8 cellular contexts compared by ENCODE assay signal in the genomic region with DNA sequence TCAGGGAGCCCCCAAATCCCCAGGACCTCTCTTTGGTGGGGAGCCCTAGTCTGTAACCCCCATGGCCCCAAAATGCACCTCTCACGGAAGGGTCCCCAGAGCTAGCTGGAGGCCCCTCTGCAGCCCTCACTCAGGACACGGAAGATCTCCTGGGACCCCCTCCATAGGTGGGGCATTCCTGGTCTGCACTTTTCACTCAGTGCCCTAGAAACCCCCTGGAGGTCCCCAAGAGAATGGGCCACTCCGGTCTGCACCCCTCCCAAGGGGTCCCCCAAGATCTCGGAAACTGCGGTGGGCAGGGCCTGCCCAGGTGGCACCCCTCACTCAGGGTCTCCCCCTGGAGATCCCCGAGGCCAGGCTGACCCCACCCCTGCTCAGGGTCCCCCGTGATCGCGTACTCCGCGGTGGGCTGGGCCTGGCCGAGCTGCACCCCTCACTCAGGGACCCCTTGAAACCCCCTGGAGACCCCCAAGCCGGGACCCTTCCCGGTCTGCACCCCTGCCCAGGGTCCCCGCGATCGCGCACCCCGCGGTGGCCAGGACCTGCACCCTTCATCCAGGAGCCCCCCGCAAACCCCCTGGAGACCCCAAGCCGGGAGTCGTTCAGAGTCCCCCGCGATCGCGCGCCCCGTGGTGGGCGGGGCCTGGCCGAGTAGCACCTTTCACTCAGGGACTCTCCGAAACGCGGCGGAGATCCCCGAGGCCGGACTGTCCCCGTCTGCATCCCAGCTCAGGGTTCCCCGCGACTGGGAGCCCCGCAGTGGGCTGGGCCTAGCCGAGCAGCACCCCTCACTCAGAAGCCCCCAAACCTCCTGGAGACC. TPM values are rescaled to one million over a fixed set of nuclear protein-coding genes. Genes with fewer than 3 reads are reported as not detected.
DNase-seq lines count a peak whose midpoint lies in the region; ATAC-seq and TF ChIP-seq lines count a peak whose summit lies in the region.

No MANE protein-coding gene starts in this region.

- H3K9ac ChIP-seq in fibroblast of lung (ENCODE audit: insufficient read depth, low read length), result peak overlapping the region; percentile 82

- intact Hi-C loops in ovary (cut with DNase I), result no loop called here

- WGBS in ovary, 3 donors, result 4 to 50% (median 16%) methylated on average over 2 to 42 of the region's 42 CpGs

- no peak for TF ChIP-seq EP300 in ovary (IDR thresholded peaks at IDR 0.05)

- no peak for TF ChIP-seq CTCF in C4-2B (conservative IDR thresholded peaks at IDR 0.05)
- TF ChIP-seq CTCF in fibroblast of lung (conservative IDR thresholded peaks at IDR 0.05 in 1 of 2, IDR thresholded peaks at IDR 0.05 in 1 of 2; ENCODE audit: low read depth in 1 of 2, low read length in 2 of 2), result no peak
- TF ChIP-seq CTCF in ovary (IDR thresholded peaks at IDR 0.05), result no peak

- no peaks in the 10 kb centered on the region for H3K36me3 Mint-ChIP-seq in activated T-cell treated with anti-CD3 and anti-CD28 coated beads, Interleukin-2, amount 50 U/mL, for 4 hours (ENCODE audit: insufficient read depth)

- H3K4me1 ChIP-seq in fibroblast of lung (ENCODE audit: control insufficient read depth, extremely low read depth, insufficient read depth, low read length) (peaks cover 2% of the 10 kb centered on the region), ovary (ENCODE audit: insufficient read depth) (peaks cover 4% of the 10 kb centered on the region)

- H3K79me2 ChIP-seq in fibroblast of lung (ENCODE audit: control insufficient read depth, insufficient read depth, low read length), result peaks cover 59% of the 10 kb centered on the region

- no peak for DNase-seq in Jurkat, Clone E6-1 (ENCODE audit: low read depth, low spot score)
- no peak for DNase-seq in activated T-cell treated with anti-CD3 and anti-CD28 coated beads, Interleukin-2, amount 50 U/mL, for 4 hours
- no peak for DNase-seq in fibroblast of lung (ENCODE audit: low read depth in 2 of 2)
- DNase-seq in ovary, result peak in 4 of 5 donors; percentile 40 to 66 (median 60)
- no peak for DNase-seq in NCI-H1436 (lab: John Stamatoyannopoulos, UW)
- no peak for DNase-seq in SW 1271 (lab: John Stamatoyannopoulos, UW)

- H3K4me3 ChIP-seq in Jurkat, Clone E6-1 (ENCODE audit: low read length), result peak overlapping the region; percentile 86
- peak overlapping the region; percentile 66 to 95 (median 85) for H3K4me3 ChIP-seq in fibroblast of lung (replicated peaks in 1 of 4; ENCODE audit: control extremely low read depth in 1 of 4, insufficient read depth in 1 of 4, low read depth in 3 of 4, low read length in 4 of 4)
- H3K4me3 ChIP-seq in ovary, result peak overlapping the region; percentile 70

- H3K4me3 Mint-ChIP-seq in activated T-cell treated with anti-CD3 and anti-CD28 coated beads, Interleukin-2, amount 50 U/mL, for 4 hours, result peak overlapping the region; percentile 88

- peaks cover 18% of the 10 kb centered on the region for H3K4me1 Mint-ChIP-seq in activated T-cell treated with anti-CD3 and anti-CD28 coated beads, Interleukin-2, amount 50 U/mL, for 4 hours (ENCODE audit: low read depth)

- H3K9me3 Mint-ChIP-seq in activated T-cell treated with anti-CD3 and anti-CD28 coated beads, Interleukin-2, amount 50 U/mL, for 4 hours, result no peaks in the 10 kb centered on the region

- H3K27me3 Mint-ChIP-seq in activated T-cell treated with anti-CD3 and anti-CD28 coated beads, Interleukin-2, amount 50 U/mL, for 4 hours (ENCODE audit: low read depth), result no peaks in the 10 kb centered on the region

- H3K27ac ChIP-seq in C4-2B (peak overlapping the region; percentile 97), fibroblast of lung (ENCODE audit: insufficient read depth, low read length) (peak overlapping the region; percentile 47), ovary (no peak overlapping the region)

- ATAC-seq in GM19438 (IDR thresholded peaks at IDR 0.05; ENCODE audit: low read depth, unreplicated experiment), result peak; percentile 12
- peak; percentile 36 to 44 for ATAC-seq in activated T-cell treated with anti-CD3 and anti-CD28 coated beads, Interleukin-2, amount 50 U/mL, for 4 hours

- peak overlapping the region; percentile 80 for H3K4me2 ChIP-seq in fibroblast of lung (ENCODE audit: extremely low read depth, insufficient read depth, low read length)

- H3K27me3 ChIP-seq in fibroblast of lung (ENCODE audit: control insufficient read depth, insufficient read depth, low read length) (no peaks in the 10 kb centered on the region), ovary (no peaks in the 10 kb centered on the region)

- no peaks in the 10 kb centered on the region for H4K20me1 ChIP-seq in fibroblast of lung (ENCODE audit: control insufficient read depth, extremely low read depth, insufficient read depth, low read length)

- no peak for TF ChIP-seq POLR2A in ovary (IDR thresholded peaks at IDR 0.05)

- H2AFZ ChIP-seq in fibroblast of lung (ENCODE audit: low read length), result no peak overlapping the region

- H3K36me3 ChIP-seq in fibroblast of lung (ENCODE audit: control insufficient read depth, insufficient read depth, low read length) (no peaks in the 10 kb centered on the region), ovary (no peaks in the 10 kb centered on the region)

- H3K9me3 ChIP-seq in fibroblast of lung (ENCODE audit: control insufficient read depth, insufficient read depth, low read depth, low read length), result no peaks in the 10 kb centered on the region
- no peaks in the 10 kb centered on the region for H3K9me3 ChIP-seq in ovary

RNA-seq across cellular contexts. Expression of gene LMNB2, which starts 1.1 kb away (rescaled TPM):
- polyA plus RNA-seq in Jurkat, Clone E6-1 (2012; ENCODE audit: insufficient read depth, insufficient read length), result 58.6 TPM
- total RNA-seq in activated T-cell treated with anti-CD3 and anti-CD28 coated beads, Interleukin-2, amount 50 U/mL, for 4 hours, result 10 to 100 TPM; 90.9 to 98.3 (median 92.0) TPM
- total RNA-seq in fibroblast of lung, result 47.0 and 56.3 TPM in 2 replicates
- 41.6 and 94.8 TPM in 2 replicates for polyA plus RNA-seq in fibroblast of lung
- polyA plus RNA-seq in fibroblast of lung (2012), result 40.7 and 92.7 TPM in 2 replicates
- polyA minus RNA-seq in fibroblast of lung (ENCODE audit: low replicate concordance), result 62.0 and 80.7 TPM in 2 replicates
- total RNA-seq in ovary, result 10 to 100 TPM in 6 of 7 donors, 1 to 10 TPM in 1; 8.0 to 40.9 (median 25.6) TPM
- 10 to 100 TPM; 15.3 to 17.4 TPM for polyA plus RNA-seq in ovary

RNA-seq across cellular contexts. Expression of gene GADD45B, which starts 20.2 kb away (rescaled TPM):
- polyA plus RNA-seq in Jurkat, Clone E6-1 (2012; ENCODE audit: insufficient read depth, insufficient read length), result 4.1 TPM
- total RNA-seq in activated T-cell treated with anti-CD3 and anti-CD28 coated beads, Interleukin-2, amount 50 U/mL, for 4 hours, result 10 to 100 TPM; 67.4 to 75.5 (median 72.8) TPM
- total RNA-seq in fibroblast of lung (16.4 and 32.5 TPM in 2 replicates), ovary (100 to 1,000 TPM in 2 of 7 donors, 10 to 100 TPM in 5; 47.0 to 414 (median 73.9) TPM)
- polyA plus RNA-seq in fibroblast of lung (61.7 and 72.8 TPM in 2 replicates), ovary (100 to 1,000 TPM in 1 of 2 donors, 10 to 100 TPM in 1; 17.8 to 120 TPM)
- 49.2 and 60.5 TPM in 2 replicates for polyA plus RNA-seq in fibroblast of lung (2012)
- 44.8 and 57.4 TPM in 2 replicates for polyA minus RNA-seq in fibroblast of lung (ENCODE audit: low replicate concordance)

RNA-seq across cellular contexts. Expression of gene TIMM13, which starts 28.3 kb away (rescaled TPM):
- polyA plus RNA-seq in Jurkat, Clone E6-1 (2012; ENCODE audit: insufficient read depth, insufficient read length), result 140 TPM
- total RNA-seq in activated T-cell treated with anti-CD3 and anti-CD28 coated beads, Interleukin-2, amount 50 U/mL, for 4 hours, result 100 to 1,000 TPM; 273 to 326 (median 286) TPM
- total RNA-seq in fibroblast of lung (23.9 and 27.6 TPM in 2 replicates), ovary (10 to 100 TPM; 19.3 to 72.3 (median 61.6) TPM)
- polyA plus RNA-seq in fibroblast of lung (14.1 and 19.5 TPM in 2 replicates), ovary (10 to 100 TPM in 1 of 2 donors, 1 to 10 TPM in 1; 2.7 to 46.1 TPM)
- polyA plus RNA-seq in fibroblast of lung (2012), result 62.4 and 96.2 TPM in 2 replicates
- 6.5 and 12.5 TPM in 2 replicates for polyA minus RNA-seq in fibroblast of lung (ENCODE audit: low replicate concordance)

Comparison
In these comparisons a context has a peak if more than half of its experiments do, and no peak if none do; other contexts are left out.
1. H3K27ac ChIP-seq: peak in C4-2B (single experiment) and fibroblast of lung (single experiment); none in ovary (0 of 2).
2. DNase-seq: peak in ovary (4 of 5); none in Jurkat, Clone E6-1 (single experiment), activated T-cell treated with anti-CD3 and anti-CD28 coated beads, Interleukin-2, amount 50 U/mL, for 4 hours (single experiment), fibroblast of lung (0 of 2), NCI-H1436 (single experiment) and SW 1271 (0 of 2).
3. Peak in every context shown above with its lines, with median percentiles within 50 percentile points of each other: H3K4me3 ChIP-seq.